7 cellular contexts compared by ENCODE assay signal in genomic region chr7:74849853-74850252, GRCh38. TPM values are rescaled to one million over a fixed set of nuclear protein-coding genes. Genes with fewer than 3 reads are reported as not detected.
DNase-seq lines count a peak whose midpoint lies in the region; ATAC-seq, FAIRE-seq and TF ChIP-seq lines count a peak whose summit lies in the region.
"Not testable (repeated sequence)": the region's sequence is repeated elsewhere in the genome, so short reads cannot be mapped to it uniquely, and the experiment has no call there.

No MANE protein-coding gene starts in this region.

- TF ChIP-seq EP300 in upper lobe of left lung (IDR thresholded peaks at IDR 0.05), result not testable (repeated sequence)

- CTCF ChIA-PET in A673 (lab: Charles Lee); PC-9 (lab: Charles Lee); endothelial cell of umbilical vein (lab: Charles Lee): not testable (repeated sequence)

- H3K9me3 ChIP-seq in A673 (ENCODE audit: low read depth, low read length, poor library complexity, severe bottlenecking); PC-9 (ENCODE audit: insufficient read depth, low read depth); endothelial cell of umbilical vein (replicated peaks; ENCODE audit: control insufficient read depth, insufficient read depth, low read length); heart right ventricle; mucosa of descending colon; upper lobe of left lung: not testable (repeated sequence)

- not testable (repeated sequence) for H3K79me2 ChIP-seq in PC-9 (ENCODE audit: low read depth); endothelial cell of umbilical vein (ENCODE audit: control insufficient read depth, insufficient read depth, low read length)

- H3K4me3 ChIP-seq in A673 (ENCODE audit: low read depth, low read length, poor library complexity, severe bottlenecking); PC-9; endothelial cell of umbilical vein (replicated peaks in 1 of 3; ENCODE audit: insufficient read depth in 1 of 3, low read depth in 1 of 3, low read length in 3 of 3); heart right ventricle; mucosa of descending colon; upper lobe of left lung: not testable (repeated sequence)

- H3K4me1 ChIP-seq in A673 (ENCODE audit: insufficient read depth, low read length, poor library complexity, severe bottlenecking); PC-9 (replicated peaks; ENCODE audit: insufficient read depth); endothelial cell of umbilical vein (ENCODE audit: control insufficient read depth, extremely low read depth, insufficient read depth, low read length); heart right ventricle; mucosa of descending colon (ENCODE audit: low read depth); upper lobe of left lung: not testable (repeated sequence)

- peak; percentile 55 to 87 (median 67) for ATAC-seq in heart right ventricle
- peak; percentile 34 for ATAC-seq in left lobe of liver
- peak; percentile 8 for ATAC-seq in mucosa of descending colon
- ATAC-seq in upper lobe of left lung (ENCODE audit: low FRiP score in 2 of 2), result peak; percentile 58 to 63

- not testable (repeated sequence) for H3K27ac ChIP-seq in A673 (ENCODE audit: low read depth, low read length, poor library complexity, severe bottlenecking); PC-9; endothelial cell of umbilical vein (ENCODE audit: insufficient read depth, low read depth, low read length); heart right ventricle; upper lobe of left lung

- H3K36me3 ChIP-seq in A673 (ENCODE audit: insufficient read depth, low read length, poor library complexity, severe bottlenecking); PC-9 (ENCODE audit: low read depth); endothelial cell of umbilical vein (ENCODE audit: control insufficient read depth in 2 of 2, extremely low read depth in 1 of 2, insufficient read depth in 2 of 2, low read length in 2 of 2); heart right ventricle; mucosa of descending colon (ENCODE audit: low read depth); upper lobe of left lung: not testable (repeated sequence)

- not testable (repeated sequence) for H3K9ac ChIP-seq in endothelial cell of umbilical vein (replicated peaks; ENCODE audit: extremely low read depth, insufficient read depth, low read length)

- H3K9me2 ChIP-seq in PC-9 (ENCODE audit: insufficient read depth), result not testable (repeated sequence)

- no CpG with 5 or more reads among the region's 12 CpGs for WGBS in heart right ventricle, 2 donors
- WGBS in upper lobe of left lung, 2 donors, result no CpG with 5 or more reads among the region's 12 CpGs

- H4K20me1 ChIP-seq in PC-9 (ENCODE audit: insufficient read depth); endothelial cell of umbilical vein (replicated peaks; ENCODE audit: control insufficient read depth, extremely low read depth, insufficient read depth, low read length): not testable (repeated sequence)

- not testable (repeated sequence) for H3K27me3 ChIP-seq in A673 (replicated peaks; ENCODE audit: insufficient read depth, low read depth, low read length, poor library complexity); PC-9 (ENCODE audit: insufficient read depth, low read depth); endothelial cell of umbilical vein (ENCODE audit: control insufficient read depth in 2 of 2, insufficient read depth in 2 of 2, low read length in 2 of 2); heart right ventricle; upper lobe of left lung

- TF ChIP-seq CTCF in A673 (conservative IDR thresholded peaks at IDR 0.05; ENCODE audit: low read depth, low read length); PC-9 (conservative IDR thresholded peaks at IDR 0.05); endothelial cell of umbilical vein (IDR thresholded peaks at IDR 0.05; ENCODE audit: extremely low read depth in 1 of 2, insufficient read depth in 1 of 2, low read depth in 1 of 2, low read length in 2 of 2); heart right ventricle (IDR thresholded peaks at IDR 0.05); mucosa of descending colon (IDR thresholded peaks at IDR 0.05); upper lobe of left lung (IDR thresholded peaks at IDR 0.05): not testable (repeated sequence)

- BruUV-seq in A673 (replicated peaks; lab: Mats Ljungman, UMichigan), result TSS peak; percentile 79
- BruUV-seq in PC-9 (replicated peaks; lab: Mats Ljungman, UMichigan), result TSS peak; percentile 83
- BruUV-seq in endothelial cell of umbilical vein (replicated peaks; lab: Mats Ljungman, UMichigan), result TSS peak; percentile 65

- dilution Hi-C loops in endothelial cell of umbilical vein (cut with MboI; ENCODE audit: extremely low pct_ligation_motif_present, low sequenced_read_pairs), result not testable (repeated sequence)

- not testable (repeated sequence) for H2AFZ ChIP-seq in PC-9; endothelial cell of umbilical vein (ENCODE audit: low read depth, low read length)

- intact Hi-C loops in A673 (cut with micrococcal nuclease; ENCODE audit: unreplicated experiment); PC-9 (cut with micrococcal nuclease; ENCODE audit: unreplicated experiment); endothelial cell of umbilical vein (cut with micrococcal nuclease); heart right ventricle (cut with DNase I); mucosa of descending colon (cut with DNase I, micrococcal nuclease): not testable (repeated sequence)

- FAIRE-seq in endothelial cell of umbilical vein (lab: Jason Lieb, UNC), result not testable (repeated sequence)

- H3K9me1 ChIP-seq in endothelial cell of umbilical vein (replicated peaks; ENCODE audit: control insufficient read depth, extremely low read depth, insufficient read depth, low read length), result not testable (repeated sequence)

- H3K4me2 ChIP-seq in PC-9; endothelial cell of umbilical vein (ENCODE audit: insufficient read depth, low read length): not testable (repeated sequence)

- TF ChIP-seq POLR2A in endothelial cell of umbilical vein (IDR thresholded peaks at IDR 0.05; ENCODE audit: low read depth, low read length); upper lobe of left lung (IDR thresholded peaks at IDR 0.05): not testable (repeated sequence)

- POLR2A ChIA-PET in A673 (lab: Charles Lee; ENCODE audit: low non-redundant PET); PC-9 (lab: Charles Lee; ENCODE audit: unreplicated experiment); endothelial cell of umbilical vein (lab: Charles Lee): not testable (repeated sequence)

- DNase-seq in A673 (ENCODE audit: low spot score); PC-9; endothelial cell of umbilical vein (ENCODE audit: low read depth, low spot score); heart right ventricle; left lobe of liver (ENCODE audit: low spot score); mucosa of descending colon; upper lobe of left lung: not testable (repeated sequence)

- not testable (repeated sequence) for H3F3A ChIP-seq in PC-9 (ENCODE audit: insufficient read depth, low read depth)

RNA-seq across cellular contexts. Expression of gene GTF2IRD2, which starts 1.6 kb away (rescaled TPM):
- 8.2 and 8.6 TPM in 2 replicates for total RNA-seq in A673 (2021)
- 15.6 and 18.3 TPM in 2 replicates for total RNA-seq in PC-9 (2021)
- total RNA-seq in endothelial cell of umbilical vein, result 9.8 and 10.0 TPM in 2 replicates
- polyA plus RNA-seq in endothelial cell of umbilical vein, result 4.1 and 5.2 TPM in 2 replicates
- 6.8 and 6.9 TPM in 2 replicates for polyA plus RNA-seq in endothelial cell of umbilical vein (2011; cell fraction: cytosol; rRNA removed)
- polyA plus RNA-seq in endothelial cell of umbilical vein (2011; cell fraction: nucleus; rRNA removed), result 20.2 and 21.3 TPM in 2 replicates
- 8.6 and 8.8 TPM in 2 replicates for polyA plus RNA-seq in endothelial cell of umbilical vein (2012)
- 6.7 and 10.0 TPM in 2 replicates for polyA minus RNA-seq in endothelial cell of umbilical vein
- polyA minus RNA-seq in endothelial cell of umbilical vein (2011; cell fraction: cytosol; rRNA and poly(A)+ RNA removed), result 1.3 TPM
- 8.2 and 8.7 TPM in 2 replicates for polyA minus RNA-seq in endothelial cell of umbilical vein (2011; cell fraction: nucleus; rRNA and poly(A)+ RNA removed)
- total RNA-seq in heart right ventricle, result 10 to 100 TPM; 12.4 to 26.1 (median 17.7) TPM
- polyA plus RNA-seq in heart right ventricle, result 10 to 100 TPM; 10.1 to 24.4 TPM
- total RNA-seq in left lobe of liver, result 6.3 TPM
- 10 to 100 TPM; 14.4 to 31.6 (median 27.9) TPM for total RNA-seq in mucosa of descending colon
- 10 to 100 TPM; 17.1 to 55.5 (median 19.8) TPM for total RNA-seq in upper lobe of left lung

Comparison
In these comparisons a context has a peak if more than half of its experiments do, and no peak if none do; other contexts are left out.
1. ATAC-seq: peak in every context shown above with its lines; median percentile 67 in heart right ventricle; 60 in upper lobe of left lung; 34 in left lobe of liver; 8 in mucosa of descending colon.